1 cellular context compared by ENCODE assay signal in the genomic region with DNA sequence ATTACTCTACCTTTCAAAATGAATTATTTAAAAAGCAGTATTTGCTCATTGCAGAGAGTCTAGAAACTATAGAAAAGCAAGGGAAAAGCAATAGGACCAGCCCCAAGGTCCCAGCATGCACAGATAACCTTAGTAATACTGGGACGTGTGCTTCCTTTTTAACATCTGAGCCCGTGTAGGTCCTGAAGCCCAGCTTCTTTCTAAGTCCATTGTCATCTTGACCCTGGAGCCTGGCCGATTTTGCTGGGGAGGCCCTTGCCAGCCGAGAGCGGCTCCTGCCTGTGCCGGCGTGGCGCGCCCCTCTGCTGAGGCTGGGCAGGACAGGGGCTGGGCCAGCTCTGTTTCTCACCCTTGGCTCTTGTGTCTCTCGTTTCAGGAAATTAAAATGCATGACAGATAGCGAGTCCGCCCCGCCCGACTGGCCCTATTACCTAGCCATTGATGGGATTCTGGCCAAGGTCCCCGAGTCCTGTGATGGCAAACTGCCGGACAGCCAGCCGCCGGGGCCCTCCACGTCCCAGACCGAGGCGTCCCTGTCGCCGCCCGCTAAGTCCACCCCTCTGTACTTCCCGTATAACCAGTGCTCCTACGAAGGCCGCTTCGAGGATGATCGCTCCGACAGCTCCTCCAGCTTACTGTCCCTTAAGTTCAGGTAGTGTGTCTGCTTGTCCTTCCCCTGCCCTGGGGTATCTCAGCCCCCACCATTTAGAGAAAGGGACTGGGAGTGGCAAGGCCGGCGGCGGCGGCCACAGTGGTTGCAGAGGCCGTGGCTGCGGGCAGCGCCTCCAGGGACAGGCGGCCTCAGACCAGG.
TF ChIP-seq lines count a peak whose summit lies in the region.

No MANE protein-coding gene starts in this region.

TF ChIP-seq in HEK293T, 16 proteins besides CTCF, POLR2A, EP300 and RAD21 (continued from another document):
- TF ChIP-seq, protein P1, sequence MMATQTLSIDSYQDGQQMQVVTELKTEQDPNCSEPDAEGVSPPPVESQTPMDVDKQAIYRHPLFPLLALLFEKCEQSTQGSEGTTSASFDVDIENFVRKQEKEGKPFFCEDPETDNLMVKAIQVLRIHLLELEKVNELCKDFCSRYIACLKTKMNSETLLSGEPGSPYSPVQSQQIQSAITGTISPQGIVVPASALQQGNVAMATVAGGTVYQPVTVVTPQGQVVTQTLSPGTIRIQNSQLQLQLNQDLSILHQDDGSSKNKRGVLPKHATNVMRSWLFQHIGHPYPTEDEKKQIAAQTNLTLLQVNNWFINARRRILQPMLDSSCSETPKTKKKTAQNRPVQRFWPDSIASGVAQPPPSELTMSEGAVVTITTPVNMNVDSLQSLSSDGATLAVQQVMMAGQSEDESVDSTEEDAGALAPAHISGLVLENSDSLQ (IDR thresholded peaks at IDR 0.05), result no peak
